8 cellular contexts compared by ENCODE assay signal in the genomic region with DNA sequence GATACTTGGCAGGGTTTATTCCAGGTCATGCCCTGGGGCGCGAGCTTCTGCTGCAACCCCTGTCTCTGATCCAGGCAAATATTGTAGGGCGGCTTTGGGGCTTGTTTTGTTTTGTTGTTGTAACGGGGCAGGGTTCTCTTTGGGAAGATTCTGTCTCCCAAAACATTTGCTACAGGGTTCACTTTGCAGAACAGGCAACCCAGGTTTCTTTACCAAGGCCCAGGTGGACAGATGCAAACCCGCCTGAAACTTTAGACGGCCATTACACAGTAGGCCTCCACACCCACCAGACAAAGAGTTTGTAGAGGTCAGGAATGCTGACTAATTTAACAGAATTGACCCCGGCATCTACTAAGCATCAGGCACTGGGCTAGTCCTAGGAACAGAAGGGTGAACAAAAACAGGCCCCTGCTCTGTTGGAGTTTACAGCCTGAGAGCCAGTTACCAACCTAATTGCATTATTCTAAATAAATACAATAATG. TPM values are rescaled to one million over a fixed set of nuclear protein-coding genes. Genes with fewer than 3 reads are reported as not detected.
DNase-seq lines count a peak whose midpoint lies in the region; ATAC-seq and TF ChIP-seq lines count a peak whose summit lies in the region.

No MANE protein-coding gene starts in this region.

- DNase-seq in activated naive CD4-positive, alpha-beta T cell treated with Interleukin-2 at 50 U/mL for 16 hours, result no peak
- no peak for DNase-seq in activated naive CD8-positive, alpha-beta T cell treated with anti-CD3 and anti-CD28 coated beads for 36 hours
- peak in 1 of 2 donors; percentile 71 for DNase-seq in lower leg skin (ENCODE audit: low spot score in 2 of 2)
- no peak for DNase-seq in transverse colon
- DNase-seq in middle frontal gyrus (ENCODE audit: extremely low spot score, low spot score), result no peak
- no peak for DNase-seq in KG1 (lab: John Stamatoyannopoulos, UW)

- H3K4me1 ChIP-seq in transverse colon, result peaks cover 6 to 53% (median 32%) of the 10 kb centered on the region in 4 donors

- no peaks in the 10 kb centered on the region for H3K27me3 ChIP-seq in transverse colon

- H3K27ac ChIP-seq in transverse colon, result peak overlapping the region; percentile 82 to 92 (median 88)

- H3K4me3 Mint-ChIP-seq in activated naive CD4-positive, alpha-beta T cell treated with anti-CD3 and anti-CD28 coated beads, Interleukin-2, amount 50 U/mL, for 24 hours, result peak overlapping the region; percentile 92
- H3K4me3 Mint-ChIP-seq in activated naive CD8-positive, alpha-beta T cell treated with anti-CD3 and anti-CD28 coated beads for 36 hours, result peak overlapping the region; percentile 93

- no peak for TF ChIP-seq EP300 in transverse colon (IDR thresholded peaks at IDR 0.05; ENCODE audit: low read depth)

- H3K9me3 Mint-ChIP-seq in activated naive CD4-positive, alpha-beta T cell treated with anti-CD3 and anti-CD28 coated beads, Interleukin-2, amount 50 U/mL, for 24 hours, result no peaks in the 10 kb centered on the region
- H3K9me3 Mint-ChIP-seq in activated naive CD8-positive, alpha-beta T cell treated with anti-CD3 and anti-CD28 coated beads for 36 hours, result no peaks in the 10 kb centered on the region

- H3K27ac Mint-ChIP-seq in activated naive CD4-positive, alpha-beta T cell treated with anti-CD3 and anti-CD28 coated beads, Interleukin-2, amount 50 U/mL, for 24 hours, result peak overlapping the region; percentile 96
- H3K27ac Mint-ChIP-seq in activated naive CD8-positive, alpha-beta T cell treated with anti-CD3 and anti-CD28 coated beads for 36 hours, result peak overlapping the region; percentile 96

- peaks cover 64% of the 10 kb centered on the region for H3K4me1 Mint-ChIP-seq in activated naive CD4-positive, alpha-beta T cell treated with anti-CD3 and anti-CD28 coated beads, Interleukin-2, amount 50 U/mL, for 24 hours
- H3K4me1 Mint-ChIP-seq in activated naive CD8-positive, alpha-beta T cell treated with anti-CD3 and anti-CD28 coated beads for 36 hours, result peaks cover 57% of the 10 kb centered on the region

- 12 to 19% methylated on average over 7 of the region's 7 CpGs for WGBS in lower leg skin, 2 donors
- whole genome bisulfite sequencing in transverse colon (ENCODE audit: low coverage in 1 of 2), 2 donors, result 18 to 50% methylated on average over 2 to 7 of the region's 7 CpGs

- in situ Hi-C loops in transverse colon (cut with MboI; ENCODE audit: low pct_ligation_motif_present in 1 of 4, low pct_unique_long_range_greater_than_20kb in 1 of 4, low sequenced_read_pairs in 3 of 4), result no loop called here

- no peaks in the 10 kb centered on the region for H3K36me3 ChIP-seq in transverse colon

- no peak for TF ChIP-seq CTCF in lower leg skin (IDR thresholded peaks at IDR 0.05)
- TF ChIP-seq CTCF in transverse colon (IDR thresholded peaks at IDR 0.05), result no peak

- peaks cover 3% of the 10 kb centered on the region for H3K36me3 Mint-ChIP-seq in activated naive CD4-positive, alpha-beta T cell treated with anti-CD3 and anti-CD28 coated beads, Interleukin-2, amount 50 U/mL, for 24 hours
- peaks cover 25% of the 10 kb centered on the region for H3K36me3 Mint-ChIP-seq in activated naive CD8-positive, alpha-beta T cell treated with anti-CD3 and anti-CD28 coated beads for 36 hours

- intact Hi-C loops in lower leg skin (cut with DNase I; ENCODE audit: low total_unique reads) (no loop called here), transverse colon (cut with DNase I; ENCODE audit: low total_unique reads) (no loop called here)

- peak overlapping the region; percentile 18 for H3K4me3 ChIP-seq in lower leg skin (ENCODE audit: low read depth, poor library complexity, severe bottlenecking)
- H3K4me3 ChIP-seq in transverse colon, result peak overlapping the region in 3 of 4 donors; percentile 46 to 59 (median 58)

- ATAC-seq in GM18517 (IDR thresholded peaks at IDR 0.05; ENCODE audit: unreplicated experiment), result no peak

- no peaks in the 10 kb centered on the region for H3K9me3 ChIP-seq in transverse colon

- TF ChIP-seq POLR2A in lower leg skin (IDR thresholded peaks at IDR 0.05) (no peak), transverse colon (IDR thresholded peaks at IDR 0.05) (no peak)

- no peaks in the 10 kb centered on the region for H3K27me3 Mint-ChIP-seq in activated naive CD4-positive, alpha-beta T cell treated with anti-CD3 and anti-CD28 coated beads, Interleukin-2, amount 50 U/mL, for 24 hours
- peaks cover 3% of the 10 kb centered on the region for H3K27me3 Mint-ChIP-seq in activated naive CD8-positive, alpha-beta T cell treated with anti-CD3 and anti-CD28 coated beads for 36 hours

RNA-seq across cellular contexts. Expression of a gene that starts 0.6 kb away (rescaled TPM):
- total RNA-seq in activated naive CD8-positive, alpha-beta T cell treated with anti-CD3 and anti-CD28 coated beads for 36 hours, result 100 to 1,000 TPM; 123 to 128 TPM
- total RNA-seq in lower leg skin (100 to 1,000 TPM in 1 of 4 donors, 10 to 100 TPM in 3; 29.2 to 129 (median 74.9) TPM), transverse colon (10 to 100 TPM in 3 of 4 donors, 1 to 10 TPM in 1; 9.0 to 24.0 (median 13.2) TPM)
